Comparison of ENCODE assay signal across 10 cellular contexts in the genomic region with DNA sequence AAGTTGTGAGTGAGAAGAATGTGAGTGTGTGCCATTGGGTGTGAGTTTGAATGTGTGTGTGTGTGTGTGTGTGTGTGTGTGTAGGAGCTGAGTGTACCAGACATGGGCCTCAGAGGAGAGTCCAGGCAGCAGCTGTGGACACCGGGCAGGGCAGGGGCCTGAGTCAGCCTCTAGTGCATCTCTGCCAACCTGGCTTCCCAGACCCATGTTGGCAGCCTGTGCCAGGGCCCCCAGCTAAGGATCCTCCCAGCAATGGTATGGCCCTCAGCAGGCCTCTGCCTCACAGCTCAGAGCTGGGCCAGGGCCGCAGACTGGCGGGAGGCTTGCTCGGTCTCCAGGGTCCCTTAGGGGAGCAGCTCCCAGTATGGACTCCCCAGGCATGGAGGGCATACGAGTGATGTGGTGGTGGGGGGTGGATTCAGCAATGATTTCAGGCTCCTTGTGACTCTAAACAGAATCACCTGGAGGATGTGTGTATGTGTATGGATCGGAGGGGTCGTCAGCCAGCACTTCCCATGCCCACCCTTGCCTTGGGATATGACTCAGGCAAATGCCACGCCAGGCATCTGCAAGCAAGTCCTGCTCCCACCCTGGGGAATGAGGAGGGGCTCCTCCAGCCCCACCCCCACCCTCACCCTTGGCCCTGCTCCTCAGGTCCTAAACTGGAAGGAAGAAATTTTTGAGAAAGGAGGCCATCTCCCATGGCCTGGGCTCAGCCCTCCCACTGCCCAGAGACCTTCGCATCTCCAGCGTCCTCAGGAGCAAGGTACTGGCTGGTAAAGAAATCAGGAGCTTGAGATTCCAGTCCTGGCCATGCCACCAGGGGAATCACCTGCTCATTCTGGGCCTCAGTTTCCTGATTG. TPM values are rescaled to one million over a fixed set of nuclear protein-coding genes. Genes with fewer than 3 reads are reported as not detected.
DNase-seq lines count a peak whose midpoint lies in the region; ATAC-seq, FAIRE-seq and TF ChIP-seq lines count a peak whose summit lies in the region.
"Had no signal": no experiment of that assay in that cellular context is flagged by ENCODE, and none has a peak within 500 bp of the region (broad histone marks: within the 10 kb centered on the region; RNA-seq: fewer than 3 reads in every experiment).

No MANE protein-coding gene starts in this region.

- no peaks in the 10 kb centered on the region for H3K36me3 Mint-ChIP-seq in activated naive CD8-positive, alpha-beta T cell
- no peaks in the 10 kb centered on the region for H3K36me3 Mint-ChIP-seq in activated naive CD8-positive, alpha-beta T cell treated with anti-CD3 and anti-CD28 coated beads for 36 hours

- WGBS in K562 (ENCODE audit: insufficient coverage, low coverage, missing lambda C conversion rate): 34% methylated on average over 10 of the region's 10 CpGs

- TF ChIP-seq POLR2A in K562 (conservative IDR thresholded peaks at IDR 0.05): no peak

- H3K4me1 Mint-ChIP-seq in activated naive CD8-positive, alpha-beta T cell (ENCODE audit: low read depth): peaks cover 18% of the 10 kb centered on the region
- peaks cover 6% of the 10 kb centered on the region for H3K4me1 Mint-ChIP-seq in activated naive CD8-positive, alpha-beta T cell treated with anti-CD3 and anti-CD28 coated beads for 36 hours

- no peak for TF ChIP-seq EP300 in K562 (IDR thresholded peaks at IDR 0.05; ENCODE audit: low read length)

- intact Hi-C loops in K562 (cut with micrococcal nuclease): loop anchor here (2.0 kb wide), 1 partner anchor 57 kb away; no protein-coding TSS in a partner anchor

- H3K4me2 ChIP-seq in K562 (ENCODE audit: insufficient read depth, low read length): peak overlapping the region; percentile 72; the same call in 1 of the 2 replicates

- H3K9me3 Mint-ChIP-seq in activated naive CD8-positive, alpha-beta T cell (ENCODE audit: low read depth): no peaks in the 10 kb centered on the region
- no peaks in the 10 kb centered on the region for H3K9me3 Mint-ChIP-seq in activated naive CD8-positive, alpha-beta T cell treated with anti-CD3 and anti-CD28 coated beads for 36 hours
- H3K9me3 Mint-ChIP-seq: stimulated activated naive CD8-positive, alpha-beta T cell treated with anti-CD3 and anti-CD28 coated beads, Interleukin-15, amount 100 ng/mL, for 72 hours had no signal

- no peak for TF ChIP-seq CTCF in K562 (IDR thresholded peaks at IDR 0.05 in 2 of 3, conservative IDR thresholded peaks at IDR 0.05 in 1 of 3; ENCODE audit: insufficient read depth in 2 of 3, low read depth in 1 of 3, low read length in 3 of 3)

- peaks cover 4% of the 10 kb centered on the region; the same call in 1 of the 2 replicates for H4K20me1 ChIP-seq in K562 (replicated peaks; ENCODE audit: control insufficient read depth, insufficient read depth, low read length)

- H3K79me2 ChIP-seq in K562 (ENCODE audit: control insufficient read depth, insufficient read depth, low read length): no peaks in the 10 kb centered on the region

- no peaks in the 10 kb centered on the region for H3K36me3 ChIP-seq in K562 (ENCODE audit: control insufficient read depth, insufficient read depth, low read length)
- H3K36me3 ChIP-seq: neutrophil had no signal

- peaks cover 11 to 31% of the 10 kb centered on the region in 2 experiments; a peak in 4 of 5 replicates for H3K27me3 ChIP-seq in K562 (ENCODE audit: control insufficient read depth in 2 of 2, insufficient read depth in 2 of 2, low read length in 2 of 2)

- BruUV-seq in K562 (replicated peaks; lab: Mats Ljungman, UMichigan): no TSS peak

- peak overlapping the region; percentile 33 for H3K4me3 Mint-ChIP-seq in activated naive CD8-positive, alpha-beta T cell
- H3K4me3 Mint-ChIP-seq in activated naive CD8-positive, alpha-beta T cell treated with anti-CD3 and anti-CD28 coated beads for 36 hours: no peak overlapping the region
- H3K4me3 Mint-ChIP-seq: stimulated activated naive CD8-positive, alpha-beta T cell treated with anti-CD3 and anti-CD28 coated beads, Interleukin-15, amount 100 ng/mL, for 72 hours had no signal

- POLR2A ChIA-PET in K562 (lab: Yijun Ruan, JAX): interaction anchor here (0.9 to 2.1 kb wide), 4 partner anchors 10 to 26 kb away, joined by 3 to 5 read pairs (median 4); no protein-coding TSS in a partner anchor

- no peak overlapping the region for H3K27ac ChIP-seq in K562 (ENCODE audit: extremely low read depth, low read depth, low read length)
- H3K27ac ChIP-seq: neutrophil had no signal

- FAIRE-seq in K562 (lab: Jason Lieb, UNC): no peak
- FAIRE-seq in RCC 7860 (lab: Jason Lieb, UNC): no peak

- H3K9me3 ChIP-seq in K562 (replicated peaks; ENCODE audit: control insufficient read depth, insufficient read depth, low read depth, low read length): no peaks in the 10 kb centered on the region
- H3K9me3 ChIP-seq: neutrophil had no signal

- no peak overlapping the region for H3K4me3 ChIP-seq in K562

- H2AFZ ChIP-seq in K562 (ENCODE audit: low read depth, low read length): no peak overlapping the region

- peaks cover 22 to 44% of the 10 kb centered on the region in 2 experiments for H3K4me1 ChIP-seq in K562 (replicated peaks in 1 of 2; ENCODE audit: control insufficient read depth in 2 of 2, insufficient read depth in 2 of 2, low read length in 2 of 2)

- peaks cover 6% of the 10 kb centered on the region for H3K27me3 Mint-ChIP-seq in activated naive CD8-positive, alpha-beta T cell
- peaks cover 29% of the 10 kb centered on the region for H3K27me3 Mint-ChIP-seq in activated naive CD8-positive, alpha-beta T cell treated with anti-CD3 and anti-CD28 coated beads for 36 hours

- H3K9ac ChIP-seq in K562 (ENCODE audit: insufficient read depth in 1 of 2, low read depth in 2 of 2, low read length in 2 of 2): no peak overlapping the region; a peak in 1 of 4 replicates

- CTCF ChIA-PET in K562 (lab: Yijun Ruan, JAX; ENCODE audit: low intra/inter-chr PET ratio): no interaction called here

- in situ Hi-C loops in K562 (cut with MboI): no loop called here

- no peak overlapping the region for H3K27ac Mint-ChIP-seq in activated naive CD8-positive, alpha-beta T cell
- H3K27ac Mint-ChIP-seq in activated naive CD8-positive, alpha-beta T cell treated with anti-CD3 and anti-CD28 coated beads for 36 hours: no peak overlapping the region

- H3K9me1 ChIP-seq in K562 (ENCODE audit: control insufficient read depth, insufficient read depth, low read length): no peaks in the 10 kb centered on the region

- DNase-seq in activated naive CD8-positive, alpha-beta T cell treated with anti-CD3 and anti-CD28 coated beads for 36 hours: no peak
- no peak for DNase-seq in K562 (ENCODE audit: extremely low read depth in 1 of 4, low spot score in 3 of 4)
- peak; percentile 67 for DNase-seq in mesenteric fat pad (ENCODE audit: low spot score)
- peak; percentile 50 for DNase-seq in ureter (ENCODE audit: low spot score)
- DNase-seq in activated CD4-positive, alpha-beta T cell treated with anti-CD3 and anti-CD28 coated beads, Interleukin-2, amount 50 U/mL, for 4 hours: no peak
- DNase-seq in RCC 7860 (ENCODE audit: low spot score): no peak

- ATAC-seq in K562 (no peak), GM21515 (IDR thresholded peaks at IDR 0.05; ENCODE audit: unreplicated experiment) (no peak)
- ATAC-seq: stimulated activated naive CD8-positive, alpha-beta T cell treated with anti-CD3 and anti-CD28 coated beads, Interleukin-15, amount 100 ng/mL, for 72 hours had no signal

- TF ChIP-seq RAD21 in K562 (CRISPR knock-in tag; conservative IDR thresholded peaks at IDR 0.05 in 1 of 2, IDR thresholded peaks at IDR 0.05 in 1 of 2): no peak

TF ChIP-seq in K562, 482 proteins besides CTCF, POLR2A, EP300 and RAD21 (continues in another document):
- no peak for TF ChIP-seq MAZ (CRISPR knock-in tag; conservative IDR thresholded peaks at IDR 0.05 in 1 of 2, IDR thresholded peaks at IDR 0.05 in 1 of 2)
- TF ChIP-seq RFX7 (CRISPR knock-in tag; IDR thresholded peaks at IDR 0.05): no peak
- TF ChIP-seq, protein P1, sequence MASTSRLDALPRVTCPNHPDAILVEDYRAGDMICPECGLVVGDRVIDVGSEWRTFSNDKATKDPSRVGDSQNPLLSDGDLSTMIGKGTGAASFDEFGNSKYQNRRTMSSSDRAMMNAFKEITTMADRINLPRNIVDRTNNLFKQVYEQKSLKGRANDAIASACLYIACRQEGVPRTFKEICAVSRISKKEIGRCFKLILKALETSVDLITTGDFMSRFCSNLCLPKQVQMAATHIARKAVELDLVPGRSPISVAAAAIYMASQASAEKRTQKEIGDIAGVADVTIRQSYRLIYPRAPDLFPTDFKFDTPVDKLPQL (IDR thresholded peaks at IDR 0.05; ENCODE audit: extremely low read depth, insufficient read length): no peak
- TF ChIP-seq, protein P2, sequence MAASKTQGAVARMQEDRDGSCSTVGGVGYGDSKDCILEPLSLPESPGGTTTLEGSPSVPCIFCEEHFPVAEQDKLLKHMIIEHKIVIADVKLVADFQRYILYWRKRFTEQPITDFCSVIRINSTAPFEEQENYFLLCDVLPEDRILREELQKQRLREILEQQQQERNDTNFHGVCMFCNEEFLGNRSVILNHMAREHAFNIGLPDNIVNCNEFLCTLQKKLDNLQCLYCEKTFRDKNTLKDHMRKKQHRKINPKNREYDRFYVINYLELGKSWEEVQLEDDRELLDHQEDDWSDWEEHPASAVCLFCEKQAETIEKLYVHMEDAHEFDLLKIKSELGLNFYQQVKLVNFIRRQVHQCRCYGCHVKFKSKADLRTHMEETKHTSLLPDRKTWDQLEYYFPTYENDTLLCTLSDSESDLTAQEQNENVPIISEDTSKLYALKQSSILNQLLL (CRISPR knock-in tag; IDR thresholded peaks at IDR 0.05; ENCODE audit: borderline replicate concordance): no peak

RNA-seq across cellular contexts. Expression of a gene that starts 1.8 kb away (rescaled TPM):
- under 1 TPM; 0.19 to 0.34 TPM for total RNA-seq in activated naive CD8-positive, alpha-beta T cell treated with anti-CD3 and anti-CD28 coated beads for 36 hours
- not detected in 2 replicates for total RNA-seq in K562 (2011; cell fraction: chromatin; rRNA removed; ENCODE audit: low replicate concordance)
- total RNA-seq in K562 (2011; cell fraction: nucleolus; rRNA removed): 0.17 and 0.53 TPM in 2 replicates
- not detected in 2 replicates for total RNA-seq in K562 (2011; cell fraction: nucleoplasm; rRNA removed)
- total RNA-seq in K562 (2014; rRNA removed) (0.08 TPM in 1 of 2 replicates, not detected in the other), K562 (2014; rRNA removed; fragmentation: Illumina TruSeq; extraction: Trizol) (not detected in 2 replicates), K562 (2015; rRNA removed; fragmentation: Illumina TruSeq; extraction: Trizol) (0.04 TPM in 1 of 2 replicates, not detected in the other), K562 (2021) (0.31 and 0.38 TPM in 2 replicates), mesenteric fat pad (not detected), ureter (8.6 TPM)
- polyA plus RNA-seq in K562 (2011; rRNA removed) (not detected in 2 replicates), K562 (2014; fragmentation: Illumina TruSeq; extraction: Trizol) (0.10 TPM in 1 of 2 replicates, not detected in the other), K562 (2014; fragmentation: Nextera tagmentation; extraction: Ambion mirVana) (not detected), K562 (2014; rRNA removed) (0.13 and 0.43 TPM in 2 replicates)
- not detected in 2 replicates for polyA plus RNA-seq in K562 (2011; cell fraction: cytosol; rRNA removed)
- polyA plus RNA-seq in K562 (2011; cell fraction: nucleus; rRNA removed): 0.04 and 0.06 TPM in 2 replicates
- polyA plus RNA-seq in K562 (2012): 0.18 and 0.51 TPM in 2 replicates
- polyA minus RNA-seq in K562 (2011; rRNA and poly(A)+ RNA removed): 0.14 TPM in 1 of 2 replicates, not detected in the other
- not detected in 2 replicates for polyA minus RNA-seq in K562 (2011; cell fraction: cytosol; rRNA and poly(A)+ RNA removed)
- 0.22 and 0.27 TPM in 2 replicates for polyA minus RNA-seq in K562 (2011; cell fraction: nucleus; rRNA and poly(A)+ RNA removed)

Comparison
In these comparisons a context has a peak if more than half of its experiments do, and no peak if none do; other contexts are left out.
1. DNase-seq: peak in mesenteric fat pad (single experiment) and ureter (single experiment); none in activated naive CD8-positive, alpha-beta T cell treated with anti-CD3 and anti-CD28 coated beads for 36 hours (single experiment), K562 (0 of 4), activated CD4-positive, alpha-beta T cell treated with anti-CD3 and anti-CD28 coated beads, Interleukin-2, amount 50 U/mL, for 4 hours (0 of 2) and RCC 7860 (single experiment).